32 cellular contexts compared by ENCODE assay signal in the genomic region with DNA sequence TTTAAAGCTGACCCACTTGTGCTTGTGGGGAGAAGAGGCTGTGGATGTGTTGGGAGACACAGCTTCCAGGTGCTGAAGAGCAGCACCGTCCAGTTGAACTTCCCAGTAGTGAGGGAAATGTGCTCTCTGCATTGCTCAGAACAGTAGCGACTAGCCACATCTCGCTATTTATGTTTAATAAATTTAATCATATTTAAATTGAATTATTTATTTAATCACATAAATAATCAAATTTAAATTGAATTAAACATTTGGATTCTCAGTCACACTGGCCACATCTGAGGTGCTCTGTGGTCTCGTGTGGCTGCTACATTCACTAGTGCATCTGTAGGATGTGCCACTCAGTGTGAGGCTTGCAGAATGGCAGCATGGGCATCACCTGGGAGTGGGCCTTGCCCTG.
"Had no signal": no experiment of that assay in that cellular context is flagged by ENCODE, and none has a peak within 500 bp of the region (broad histone marks: within the 10 kb centered on the region; RNA-seq: fewer than 3 reads in every experiment).

No MANE protein-coding gene starts in this region.

- H3K27ac ChIP-seq: KMS-11 had no signal

- H3K27me3 ChIP-seq: MG63 had no signal

- H3K4me3 ChIP-seq: MG63 had no signal

- DNase-seq: Karpas-422, Kasumi-1, KG1, MG63, MM.1S, MV-4-11, NCI-H1048, NCI-H1092, NCI-H1092 treated with DMSO at 0.1 percent for 48 hours, NCI-H1105, NCI-H1105 treated with DMSO at 0.1 percent for 48 hours, NCI-H1417, NCI-H1417 treated with DMSO at 0.1 percent for 48 hours, NCI-H1436, NCI-H1436 treated with DMSO at 0.1 percent for 48 hours, NCI-H146, NCI-H1694, NCI-H1694 treated with DMSO at 0.1 percent for 48 hours, NCI-H187, NCI-H187 treated with DMSO at 0.1 percent for 48 hours, NCI-H1930, NCI-H2029, NCI-H2029 treated with DMSO at 0.1 percent for 48 hours, NCI-H2081, NCI-H2081 treated with DMSO at 0.1 percent for 48 hours, NCI-H2107, NCI-H2227 treated with DMSO at 0.1 percent for 48 hours, NCI-H226, NCI-H345, NCI-H446, NCI-H446 treated with DMSO at 0.1 percent for 48 hours had no signal
